20 cellular contexts compared by ENCODE assay signal in genomic region chr9:134730011-134730760, GRCh38.
DNase-seq lines count a peak whose midpoint lies in the region; ATAC-seq and TF ChIP-seq lines count a peak whose summit lies in the region.
"Had no signal": no experiment of that assay in that cellular context is flagged by ENCODE, and none has a peak within 500 bp of the region (broad histone marks: within the 10 kb centered on the region; RNA-seq: fewer than 3 reads in every experiment).

No MANE protein-coding gene starts in this region.

- no peaks in the 10 kb centered on the region for H3K9me3 ChIP-seq in adipocyte (ENCODE audit: control insufficient read depth, low read length)
- H3K9me3 ChIP-seq in heart left ventricle, result no peaks in the 10 kb centered on the region
- H3K9me3 ChIP-seq in uterus, result no peaks in the 10 kb centered on the region
- H3K9me3 ChIP-seq: left lung had no signal

- DNase-seq in adipocyte (ENCODE audit: low read depth) (peak; percentile 52), heart left ventricle (peak in 2 of 5 donors; percentile 62 to 72), sciatic nerve (ENCODE audit: low spot score) (no peak), uterus (peak; percentile 65 to 72), G401 (ENCODE audit: low spot score) (no peak)
- DNase-seq: anterior cingulate cortex; CD4-positive, alpha-beta T cell; central memory CD4-positive, alpha-beta T cell; DMS 273 treated with DMSO at 0.1 percent for 48 hours; midbrain; NCI-H1436; NCI-H446 treated with DMSO at 0.1 percent for 48 hours; OCI-M1; T-helper 9 cell had no signal

- no peak overlapping the region for H3K4me3 ChIP-seq in adipocyte (ENCODE audit: low read length)
- H3K4me3 ChIP-seq in heart left ventricle, result no peak overlapping the region
- H3K4me3 ChIP-seq in uterus, result no peak overlapping the region
- H3K4me3 ChIP-seq: hepatocyte, left lung had no signal

- no peak for TF ChIP-seq POLR2A in heart left ventricle (IDR thresholded peaks at IDR 0.05)
- TF ChIP-seq POLR2A in uterus (IDR thresholded peaks at IDR 0.05), result no peak

- TF ChIP-seq CTCF in heart left ventricle (IDR thresholded peaks at IDR 0.05), result no peak
- TF ChIP-seq CTCF in uterus (IDR thresholded peaks at IDR 0.05), result no peak

- peak overlapping the region in 10 of 12 donors; percentile 17 to 87 (median 50) for H3K27ac ChIP-seq in heart left ventricle
- H3K27ac ChIP-seq in uterus, result peak overlapping the region; percentile 51 to 67
- H3K27ac ChIP-seq: hepatocyte, parathyroid adenoma had no signal

- in situ Hi-C loops in G401 (cut with HindIII; ENCODE audit: low sequenced_read_pairs), result no loop called here

- peak overlapping the region; percentile 41 for H3K9ac ChIP-seq in adipocyte (ENCODE audit: low read length)
- H3K9ac ChIP-seq: parathyroid adenoma had no signal

- H3K27me3 ChIP-seq in adipocyte (replicated peaks; ENCODE audit: control insufficient read depth, insufficient read depth, low read length) (no peaks in the 10 kb centered on the region), heart left ventricle (no peaks in the 10 kb centered on the region), uterus (no peaks in the 10 kb centered on the region)
- H3K27me3 ChIP-seq: hepatocyte, left lung had no signal

- H3K4me1 ChIP-seq in adipocyte (ENCODE audit: control insufficient read depth, insufficient read depth, low read length) (peaks cover 51% of the 10 kb centered on the region), heart left ventricle (peaks cover 0 to 52% (median 11%) of the 10 kb centered on the region in 12 donors), uterus (peaks cover 0 to 14% of the 10 kb centered on the region in 2 donors)
- H3K4me1 ChIP-seq: left lung, parathyroid adenoma had no signal

- ATAC-seq in heart left ventricle (peak in 3 of 4 donors; percentile 47 to 57 (median 56)), sciatic nerve (peak; percentile 33), HG03095 (IDR thresholded peaks at IDR 0.05; ENCODE audit: unreplicated experiment) (no peak), HG02885 (IDR thresholded peaks at IDR 0.05; ENCODE audit: poor library complexity, unreplicated experiment) (no peak)
- ATAC-seq: left lung; natural killer cell treated with Interleukin-12 subunit alpha and Interleukin-12 subunit beta and Interleukin-15 and Interleukin-18, amount 100 ng/mL, for 72 hours had no signal

- intact Hi-C loops in heart left ventricle (cut with DNase I) (loop anchor here in 2 of 10 donors (10.0 kb wide), 1 partner anchor 555 kb away; no protein-coding TSS in a partner anchor), sciatic nerve (cut with DNase I) (no loop called here), uterus (cut with DNase I; ENCODE audit: low total_unique reads) (loop anchor here (10.0 kb wide), 1 partner anchor 275 kb away; no protein-coding TSS in a partner anchor)

- 84 to 92% (median 86%) methylated on average over 20 to 23 of the region's 23 CpGs for WGBS in heart left ventricle, 4 donors

- peaks cover 61% of the 10 kb centered on the region for H3K36me3 ChIP-seq in adipocyte (ENCODE audit: control insufficient read depth, insufficient read depth, low read length, severe bottlenecking)
- peaks cover 0 to 21% (median 0%) of the 10 kb centered on the region in 9 donors for H3K36me3 ChIP-seq in heart left ventricle
- no peaks in the 10 kb centered on the region for H3K36me3 ChIP-seq in uterus

Comparison
In these comparisons a context has a peak if more than half of its experiments do, and no peak if none do; other contexts are left out.
1. DNase-seq: peak in adipocyte (single experiment) and uterus (2 of 2); none in sciatic nerve (single experiment) and G401 (single experiment).
2. ATAC-seq: peak in heart left ventricle (3 of 4) and sciatic nerve (single experiment); none in HG03095 (single experiment) and HG02885 (single experiment).